ENCODE assay signal across 8 cellular contexts in the genomic region with DNA sequence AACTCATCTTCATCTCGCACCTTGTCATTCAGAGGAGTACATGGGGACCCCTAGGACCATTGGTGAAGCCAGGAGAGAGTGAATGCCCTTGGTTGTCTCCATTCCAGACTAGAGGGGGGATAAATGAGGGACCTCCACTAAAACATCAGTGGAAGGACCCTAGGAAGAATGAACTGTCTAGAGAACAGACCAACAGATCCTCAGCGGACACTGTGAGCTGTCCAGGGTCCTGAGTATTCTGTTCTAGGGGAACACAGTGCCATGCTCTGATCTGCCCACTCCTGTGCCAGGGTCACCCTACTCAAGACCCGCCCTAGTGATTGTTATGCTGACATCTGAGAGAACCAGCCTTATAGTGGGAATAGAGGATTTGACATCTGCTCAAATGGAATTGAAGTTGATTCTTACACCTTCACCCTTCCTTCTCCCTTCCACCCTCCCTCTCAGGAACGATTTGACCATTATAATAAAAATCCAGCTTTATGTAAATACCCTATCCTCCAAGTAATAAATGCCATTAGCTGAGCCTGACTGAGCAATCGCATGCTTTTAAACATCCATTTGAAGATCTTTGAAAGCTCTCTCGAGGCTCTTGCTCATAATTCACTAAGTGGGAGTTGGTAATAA.
A peak's percentile ranks its signal among the peaks of the same experiment; 100 is the strongest.
DNase-seq lines count a peak whose midpoint lies in the region; ATAC-seq and TF ChIP-seq lines count a peak whose summit lies in the region.

No MANE protein-coding gene starts in this region.

- peak; percentile 19 for DNase-seq in activated gamma-delta T cell treated with Interleukin-2 at 50 U/mL for 16 hours
- DNase-seq in activated gamma-delta T cell (lab: John Stamatoyannopoulos, UW): no peak
- peak; percentile 45 for DNase-seq in RKO (ENCODE audit: low spot score)
- DNase-seq in erythroblast (lab: John Stamatoyannopoulos, UW): peak; percentile 29 to 48
- DNase-seq in stimulated activated naive CD8-positive, alpha-beta T cell treated with anti-CD3 and anti-CD28 coated beads, Interleukin-15, Interleukin-2, amounts not matched to agents 100 U/mL and 50 U/mL, for 24 hours: peak; percentile 30
- no peak for DNase-seq in HCEC 1CT
- DNase-seq in NCI-H1694 (lab: John Stamatoyannopoulos, UW): no peak
- no peak for DNase-seq in DMS153 treated with DMSO at 0.1 percent for 48 hours (lab: John Stamatoyannopoulos, UW; ENCODE audit: unreplicated experiment)

- TF ChIP-seq POLR2A in erythroblast (IDR thresholded peaks at IDR 0.05; ENCODE audit: low read length): no peak

- no peak for ATAC-seq in stimulated activated naive CD8-positive, alpha-beta T cell treated with anti-CD3 and anti-CD28 coated beads, Interleukin-15, Interleukin-2, amounts not matched to agents 100 U/mL and 50 U/mL, for 24 hours

Comparison
In these comparisons a context has a peak if more than half of its experiments do, and no peak if none do; other contexts are left out.
1. DNase-seq: peak in activated gamma-delta T cell treated with Interleukin-2 at 50 U/mL for 16 hours (single experiment), RKO (single experiment), erythroblast (2 of 2) and stimulated activated naive CD8-positive, alpha-beta T cell treated with anti-CD3 and anti-CD28 coated beads, Interleukin-15, Interleukin-2, amounts not matched to agents 100 U/mL and 50 U/mL, for 24 hours (single experiment); none in activated gamma-delta T cell (single experiment), HCEC 1CT (single experiment), NCI-H1694 (single experiment) and DMS153 treated with DMSO at 0.1 percent for 48 hours (single experiment).